Comparison of ENCODE assay signal across 10 cellular contexts in the genomic region with DNA sequence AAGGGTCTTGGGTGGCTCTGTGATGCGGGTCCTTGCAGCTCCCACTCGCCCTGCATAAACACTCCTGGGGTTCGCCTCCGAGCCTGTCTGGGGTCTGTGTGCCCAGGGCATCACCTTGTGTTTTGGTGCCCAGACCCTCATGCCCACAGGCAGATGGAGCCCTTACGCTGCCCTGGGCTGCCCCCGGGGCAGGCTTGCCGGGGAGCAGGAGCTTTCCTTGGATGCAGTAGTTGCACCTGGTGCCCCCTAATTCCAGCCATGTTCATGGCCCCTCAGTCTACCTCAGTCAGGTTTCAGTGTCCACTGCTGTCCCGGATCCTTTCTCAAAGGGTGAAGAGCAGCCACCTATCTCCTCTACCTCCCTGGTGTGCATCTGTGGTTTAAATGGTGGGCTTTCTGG.
"Had no signal": no experiment of that assay in that cellular context is flagged by ENCODE, and none has a peak within 500 bp of the region (broad histone marks: within the 10 kb centered on the region; RNA-seq: fewer than 3 reads in every experiment).

No MANE protein-coding gene starts in this region.

- H3K27ac Mint-ChIP-seq: HFFc6 had no signal

- H3K9ac ChIP-seq: GM23248 had no signal

- H3K36me3 ChIP-seq: HAP-1 had no signal

- H2AFZ ChIP-seq: GM23248 had no signal

- H3K4me1 ChIP-seq: HAP-1 had no signal

- H3K9me3 ChIP-seq: HAP-1 had no signal

- H3K27ac ChIP-seq: GM23248, HL-60 had no signal

- DNase-seq: GM23248, GOT3, H7, HFFc6, IMR-90, KG1 had no signal

- ATAC-seq: HCT116, K562 had no signal

- H3K4me3 ChIP-seq: GM23248, HAP-1, K562 had no signal

- H3K4me3 Mint-ChIP-seq: HFFc6 had no signal
